8 cellular contexts compared by ENCODE assay signal in genomic region chr1:14924455-14925325, GRCh38.
DNase-seq lines count a peak whose midpoint lies in the region; ATAC-seq lines count a peak whose summit lies in the region.

No MANE protein-coding gene starts in this region.

- WGBS in aorta, 2 donors: 0 to 1% methylated on average over 74 to 93 of the region's 93 CpGs

- H3K27me3 ChIP-seq in BLaER1 (0 out of 2 replicates have a peak, but pooled peaks cover 4% of the 10 kb centered on the region), H7 (ENCODE audit: control insufficient read depth, insufficient read depth, low read length) (peaks cover 32% of the 10 kb centered on the region), muscle layer of duodenum (ENCODE audit: low read depth, low read length) (peaks cover 6% of the 10 kb centered on the region), aorta (ENCODE audit: control insufficient read depth in 1 of 2, insufficient read depth in 2 of 2, low read length in 1 of 2) (no peaks in the 10 kb centered on the region)

- peaks cover 52% of the 10 kb centered on the region for H4K20me1 ChIP-seq in BLaER1

- no peak overlapping the region for H3K27ac Mint-ChIP-seq in activated CD4-positive, alpha-beta memory T cell treated with anti-CD3 and anti-CD28 coated beads for 36 hours

- H3K27me3 Mint-ChIP-seq in activated CD4-positive, alpha-beta memory T cell treated with anti-CD3 and anti-CD28 coated beads for 36 hours: peaks cover 46% of the 10 kb centered on the region

- H3K9ac ChIP-seq in BLaER1: peak overlapping the region; percentile 79

- H3K36me3 ChIP-seq in BLaER1: no peaks in the 10 kb centered on the region
- H3K36me3 ChIP-seq in H7 (replicated peaks; ENCODE audit: control insufficient read depth, insufficient read depth, low read length): no peaks in the 10 kb centered on the region
- no peaks in the 10 kb centered on the region for H3K36me3 ChIP-seq in muscle layer of duodenum (ENCODE audit: control insufficient read depth in 1 of 2, insufficient read depth in 2 of 2, low read length in 2 of 2)
- H3K36me3 ChIP-seq in aorta (ENCODE audit: control insufficient read depth in 1 of 2, insufficient read depth in 2 of 2, low read length in 1 of 2): no peaks in the 10 kb centered on the region

- intact Hi-C loops in activated CD4-positive, alpha-beta memory T cell treated with anti-CD3 and anti-CD28 coated beads for 36 hours (cut with micrococcal nuclease): no loop called here
- intact Hi-C loops in aorta (cut with DNase I): loop anchor here in 1 of 2 donors (2.0 kb wide), 1 partner anchor 102 kb away; no protein-coding TSS in a partner anchor

- CTCF ChIA-PET in activated CD4-positive, alpha-beta memory T cell treated with anti-CD3 and anti-CD28 coated beads for 36 hours (lab: Charles Lee): no interaction called here

- H3K4me3 Mint-ChIP-seq in activated CD4-positive, alpha-beta memory T cell treated with anti-CD3 and anti-CD28 coated beads for 36 hours: no peak overlapping the region

- H3K9me3 Mint-ChIP-seq in activated CD4-positive, alpha-beta memory T cell treated with anti-CD3 and anti-CD28 coated beads for 36 hours: no peaks in the 10 kb centered on the region

- H3K27ac ChIP-seq in BLaER1 (peak overlapping the region; percentile 72), muscle layer of duodenum (ENCODE audit: low read length) (no peak overlapping the region), aorta (ENCODE audit: low read depth in 1 of 2, low read length in 2 of 2) (no peak overlapping the region)

- peak; percentile 49 for ATAC-seq in aorta (ENCODE audit: low FRiP score)
- ATAC-seq in HG02588 (IDR thresholded peaks at IDR 0.05; ENCODE audit: unreplicated experiment): no peak

- DNase-seq in H7: peak; percentile 90
- peak; percentile 25 for DNase-seq in activated CD4-positive, alpha-beta memory T cell treated with anti-CD3 and anti-CD28 coated beads for 36 hours
- DNase-seq in fibroblast of gingiva (ENCODE audit: low read depth): peak; percentile 38
- DNase-seq in aorta: peak; percentile 65 to 86
- DNase-seq in T1000 (lab: John Stamatoyannopoulos, UW): no peak

- H3K4me1 ChIP-seq in BLaER1 (peaks cover 87% of the 10 kb centered on the region), muscle layer of duodenum (ENCODE audit: control insufficient read depth in 1 of 2, insufficient read depth in 2 of 2, low read length in 2 of 2) (peaks cover 4 to 11% of the 10 kb centered on the region in 2 donors), aorta (ENCODE audit: control insufficient read depth in 1 of 2, insufficient read depth in 2 of 2, low read length in 2 of 2) (peaks cover 3% of the 10 kb centered on the region in 2 donors)

- H3K36me3 Mint-ChIP-seq in activated CD4-positive, alpha-beta memory T cell treated with anti-CD3 and anti-CD28 coated beads for 36 hours: no peaks in the 10 kb centered on the region

- H3K4me2 ChIP-seq in BLaER1: peak overlapping the region; percentile 97

- H3K9me3 ChIP-seq in BLaER1: no peaks in the 10 kb centered on the region
- H3K9me3 ChIP-seq in muscle layer of duodenum (ENCODE audit: control insufficient read depth in 1 of 2, low read length in 2 of 2): no peaks in the 10 kb centered on the region
- no peaks in the 10 kb centered on the region for H3K9me3 ChIP-seq in aorta (ENCODE audit: control insufficient read depth, low read length)

- H3K4me1 Mint-ChIP-seq in activated CD4-positive, alpha-beta memory T cell treated with anti-CD3 and anti-CD28 coated beads for 36 hours (ENCODE audit: low read depth): peaks cover 3% of the 10 kb centered on the region

- H3K4me3 ChIP-seq in BLaER1: peak overlapping the region; percentile 85
- H3K4me3 ChIP-seq in H7 (ENCODE audit: insufficient read depth, low read depth, low read length): peak overlapping the region; percentile 59
- H3K4me3 ChIP-seq in muscle layer of duodenum (ENCODE audit: low read depth in 1 of 2, low read length in 2 of 2): peak overlapping the region; percentile 59 to 75
- peak overlapping the region; percentile 12 to 53 for H3K4me3 ChIP-seq in aorta (ENCODE audit: low read length in 2 of 2)

- POLR2A ChIA-PET in activated CD4-positive, alpha-beta memory T cell treated with anti-CD3 and anti-CD28 coated beads for 36 hours (lab: Charles Lee): no interaction called here

Comparison
In these comparisons a context has a peak if more than half of its experiments do, and no peak if none do; other contexts are left out.
1. H3K4me3 ChIP-seq: peak in every context shown above with its lines; median percentile 85 in BLaER1; 67 in muscle layer of duodenum; 59 in H7; 32 in aorta.